ENCODE assay signal across 9 cellular contexts in the genomic region with DNA sequence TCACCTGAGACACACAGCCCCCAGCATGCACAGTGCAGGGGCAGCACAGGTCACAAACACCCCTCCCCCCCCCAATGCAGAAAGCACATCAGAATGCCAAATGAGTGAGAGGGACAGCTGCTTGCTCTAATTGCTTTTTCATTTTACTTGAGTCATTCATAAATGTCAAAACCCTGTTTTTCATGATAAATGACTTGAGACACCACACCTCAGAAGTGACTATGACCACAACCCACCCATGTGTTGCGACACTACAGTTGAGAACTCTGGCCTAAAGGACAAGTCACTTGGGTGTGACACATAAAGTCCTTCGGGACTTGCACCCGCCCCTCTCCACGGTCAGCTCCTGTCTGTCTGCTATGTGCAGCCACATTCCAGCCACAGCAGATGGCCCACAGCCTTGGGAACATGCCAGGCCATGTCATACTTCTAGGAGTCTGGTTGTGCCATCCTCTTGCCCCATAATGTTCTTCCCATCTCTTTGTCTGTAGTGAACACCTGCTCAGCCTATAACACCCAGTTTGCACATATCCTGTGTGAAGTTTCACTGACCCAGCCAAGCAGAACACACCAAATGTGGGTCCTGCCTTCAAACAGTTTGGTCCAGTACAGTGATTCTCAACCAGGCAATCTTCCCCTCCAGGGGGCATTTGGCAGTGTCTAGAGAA. TPM values are rescaled to one million over a fixed set of nuclear protein-coding genes. Genes with fewer than 3 reads are reported as not detected.
DNase-seq lines count a peak whose midpoint lies in the region; ATAC-seq, FAIRE-seq and TF ChIP-seq lines count a peak whose summit lies in the region.
"Had no signal": no experiment of that assay in that cellular context is flagged by ENCODE, and none has a peak within 500 bp of the region (broad histone marks: within the 10 kb centered on the region; RNA-seq: fewer than 3 reads in every experiment).

No MANE protein-coding gene starts in this region.

- peak; percentile 86 for ATAC-seq in GM21360 (IDR thresholded peaks at IDR 0.05; ENCODE audit: unreplicated experiment)
- ATAC-seq in HG03457 (IDR thresholded peaks at IDR 0.05; ENCODE audit: unreplicated experiment) = peak; percentile 77
- ATAC-seq in gastroesophageal sphincter = peak; percentile 57
- no peak for ATAC-seq in thoracic aorta (ENCODE audit: insufficient number of reproducible peaks, low FRiP score, low read depth)

- no peak for TF ChIP-seq CTCF in gastroesophageal sphincter (IDR thresholded peaks at IDR 0.05)
- TF ChIP-seq CTCF in thoracic aorta (IDR thresholded peaks at IDR 0.05) = no peak

- no peak for TF ChIP-seq EP300 in gastroesophageal sphincter (IDR thresholded peaks at IDR 0.05)

- no peak overlapping the region for H3K4me3 ChIP-seq in gastroesophageal sphincter
- no peak overlapping the region for H3K4me3 ChIP-seq in thoracic aorta

- DNase-seq in GM04503 (ENCODE audit: low read depth) (peak; percentile 49), RCC 7860 (ENCODE audit: low spot score) (peak; percentile 94), thoracic aorta (ENCODE audit: low spot score) (peak; percentile 19), dermis blood vessel endothelial cell (no peak)
- DNase-seq in activated CD4-positive, CD25-positive, alpha-beta regulatory T cell treated with anti-CD3 and anti-CD28 coated beads, Interleukin-2, amount 50 U/mL, for 72 hours = no peak

- H3K9me3 ChIP-seq in gastroesophageal sphincter = no peaks in the 10 kb centered on the region
- H3K9me3 ChIP-seq in thoracic aorta = no peaks in the 10 kb centered on the region

- H3K27me3 ChIP-seq in gastroesophageal sphincter = no peaks in the 10 kb centered on the region
- no peaks in the 10 kb centered on the region for H3K27me3 ChIP-seq in thoracic aorta (replicated peaks; ENCODE audit: insufficient read depth)

- peak; percentile 84 for FAIRE-seq in RCC 7860 (lab: Jason Lieb, UNC)
- FAIRE-seq: islet of Langerhans had no signal

- H3K36me3 ChIP-seq in gastroesophageal sphincter (no peaks in the 10 kb centered on the region), thoracic aorta (no peaks in the 10 kb centered on the region)

- H3K4me1 ChIP-seq in gastroesophageal sphincter (no peaks in the 10 kb centered on the region), thoracic aorta (ENCODE audit: control insufficient read depth in 1 of 2, low read depth in 2 of 2) (no peaks in the 10 kb centered on the region)

- WGBS in gastroesophageal sphincter (ENCODE audit: low coverage in 1 of 2), 2 donors = 71 to 100% methylated on average over 1 of the region's 4 CpGs

- H3K27ac ChIP-seq in gastroesophageal sphincter = no peak overlapping the region
- H3K27ac ChIP-seq in thoracic aorta = no peak overlapping the region

- no peak for TF ChIP-seq POLR2A in gastroesophageal sphincter (IDR thresholded peaks at IDR 0.05)

RNA-seq across cellular contexts. Expression of a gene that starts 30.2 kb away (rescaled TPM):
- total RNA-seq in gastroesophageal sphincter = 10 to 100 TPM; 30.8 to 84.1 (median 51.3) TPM
- total RNA-seq in thoracic aorta = 10 to 100 TPM; 51.3 to 59.0 TPM
- total RNA-seq in dermis blood vessel endothelial cell = 51.4 and 68.1 TPM in 2 replicates

Comparison
In these comparisons a context has a peak if more than half of its experiments do, and no peak if none do; other contexts are left out.
1. DNase-seq: peak in GM04503 (single experiment), RCC 7860 (single experiment) and thoracic aorta (single experiment); none in dermis blood vessel endothelial cell (single experiment) and activated CD4-positive, CD25-positive, alpha-beta regulatory T cell treated with anti-CD3 and anti-CD28 coated beads, Interleukin-2, amount 50 U/mL, for 72 hours (single experiment).